Comparison of ENCODE assay signal across 39 cellular contexts in the genomic region with DNA sequence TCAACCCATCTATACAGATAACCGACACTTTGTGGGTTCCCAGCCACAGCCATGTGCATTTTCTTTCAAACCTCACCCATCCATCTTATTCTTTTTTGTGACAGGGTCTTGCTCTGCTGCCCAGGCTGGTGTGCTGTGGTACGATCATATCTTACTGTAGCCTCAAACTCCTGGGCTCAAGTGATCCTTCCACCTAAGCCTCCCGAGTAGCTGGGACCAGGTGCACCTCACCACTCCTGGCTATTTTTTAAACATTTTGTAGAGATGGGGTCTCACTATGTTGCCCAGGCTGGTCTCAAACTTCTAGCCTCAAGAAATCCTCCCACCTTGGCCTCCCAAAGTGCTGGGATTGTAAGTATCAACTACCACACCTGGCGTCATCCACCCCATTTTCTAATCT. TPM values are rescaled to one million over a fixed set of nuclear protein-coding genes. Genes with fewer than 3 reads are reported as not detected.
A peak's percentile ranks its signal among the peaks of the same experiment; 100 is the strongest.
DNase-seq lines count a peak whose midpoint lies in the region; ATAC-seq, FAIRE-seq and TF ChIP-seq lines count a peak whose summit lies in the region.
"Had no signal": no experiment of that assay in that cellular context is flagged by ENCODE, and none has a peak within 500 bp of the region (broad histone marks: within the 10 kb centered on the region; RNA-seq: fewer than 3 reads in every experiment).

No MANE protein-coding gene starts in this region.

- WGBS in K562 (ENCODE audit: insufficient coverage, low coverage, missing lambda C conversion rate), result 57% methylated on average over 4 of the region's 4 CpGs
- WGBS in psoas muscle, 3 donors, result 89 to 95% (median 92%) methylated on average over 4 of the region's 4 CpGs
- WGBS in smooth muscle cell (ENCODE audit: low lambda C conversion rate), result 95% methylated on average over 4 of the region's 4 CpGs

- CTCF ChIA-PET in HEK293 (lab: Yijun Ruan, JAX), result interaction anchor here (0.7 to 1.0 kb wide), 2 partner anchors 47 to 51 kb away, joined by 3 to 5 read pairs; no protein-coding TSS in a partner anchor
- CTCF ChIA-PET in WTC11 (lab: Charles Lee), result no interaction called here
- CTCF ChIA-PET in K562 (lab: Yijun Ruan, JAX; ENCODE audit: low intra/inter-chr PET ratio), result no interaction called here

- H3K9ac ChIP-seq in K562 (ENCODE audit: insufficient read depth in 1 of 2, low read depth in 2 of 2, low read length in 2 of 2) (no peak overlapping the region), smooth muscle cell (ENCODE audit: low read depth) (no peak overlapping the region)
- H3K9ac ChIP-seq: BLaER1; BLaER1 treated with 17β-estradiol and CSF1 and Interleukin-3, amounts not matched to agents 10 nM and 100 nM had no signal

- H3K36me3 ChIP-seq in HEK293 (ENCODE audit: control insufficient read depth in 2 of 2, insufficient read depth in 1 of 2, low read length in 2 of 2) (no peaks in the 10 kb centered on the region), K562 (ENCODE audit: control insufficient read depth, insufficient read depth, low read length) (no peaks in the 10 kb centered on the region), psoas muscle (ENCODE audit: insufficient read depth in 1 of 2, low read depth in 1 of 2) (no peaks in the 10 kb centered on the region), smooth muscle cell (ENCODE audit: low read depth) (no peaks in the 10 kb centered on the region)
- H3K36me3 ChIP-seq: BE2C; BLaER1; BLaER1 treated with 17β-estradiol and CSF1 and Interleukin-3, amounts not matched to agents 10 nM and 100 nM had no signal

- intact Hi-C loops in K562 (cut with micrococcal nuclease) (no loop called here), psoas muscle (cut with DNase I) (no loop called here), CD14-positive monocyte (cut with micrococcal nuclease) (no loop called here)

- BruUV-seq in K562 (replicated peaks; lab: Mats Ljungman, UMichigan), result no TSS peak

- no peak for TF ChIP-seq RAD21 in K562 (CRISPR knock-in tag; conservative IDR thresholded peaks at IDR 0.05 in 1 of 2, IDR thresholded peaks at IDR 0.05 in 1 of 2)

- H3K27me3 Mint-ChIP-seq in WTC11 (ENCODE audit: low read depth) (peaks cover 6% of the 10 kb centered on the region), CD14-positive monocyte (ENCODE audit: low read depth in 3 of 3) (peaks cover 2 to 7% (median 5%) of the 10 kb centered on the region in 3 donors)

- H3K4me1 Mint-ChIP-seq in WTC11 (peaks cover 5% of the 10 kb centered on the region), CD14-positive monocyte (no peaks in the 10 kb centered on the region)
- H3K4me1 Mint-ChIP-seq: B cell; CD4-positive, alpha-beta memory T cell; CD4-positive, CD25-positive, alpha-beta regulatory T cell; CD8-positive, alpha-beta memory T cell had no signal

- in situ Hi-C loops in K562 (cut with MboI), result no loop called here

- TF ChIP-seq POLR2A in K562 (conservative IDR thresholded peaks at IDR 0.05), result no peak

- DNase-seq in WTC11 (ENCODE audit: low spot score) (no peak), K562 (ENCODE audit: extremely low read depth in 1 of 4, low spot score in 3 of 4) (no peak), psoas muscle (no peak), smooth muscle cell (lab: John Stamatoyannopoulos, UW; ENCODE audit: unreplicated experiment) (no peak), CD14-positive monocyte (ENCODE audit: low spot score) (no peak)
- DNase-seq: 8988T; ACHN; AML-193; BE2C; C1 segment of cervical spinal cord; Caco-2; Calu3; CD4-positive, alpha-beta memory T cell; CD4-positive, alpha-beta T cell; CD4-positive, CD25-positive, alpha-beta regulatory T cell; CD8-positive, alpha-beta memory T cell; CD8-positive, alpha-beta T cell; COR-L47; DMS 273 treated with DMSO at 0.1 percent for 48 hours; DMS153; DMS53; DMS79; DMS79 treated with DMSO at 0.1 percent for 48 hours; DND-41; EL had no signal

- no peak for FAIRE-seq in K562 (lab: Jason Lieb, UNC)
- FAIRE-seq: A204.1, A549, D721Med had no signal

- H2AFZ ChIP-seq in K562 (ENCODE audit: low read depth, low read length) (no peak overlapping the region), smooth muscle cell (ENCODE audit: low read depth) (no peak overlapping the region)

- H3K27ac Mint-ChIP-seq in WTC11 (no peak overlapping the region), CD14-positive monocyte (no peak overlapping the region)
- H3K27ac Mint-ChIP-seq: B cell; CD4-positive, alpha-beta memory T cell; CD4-positive, alpha-beta T cell; CD4-positive, CD25-positive, alpha-beta regulatory T cell; CD8-positive, alpha-beta T cell had no signal

- H3K9me3 Mint-ChIP-seq in WTC11, result no peaks in the 10 kb centered on the region
- no peaks in the 10 kb centered on the region for H3K9me3 Mint-ChIP-seq in CD14-positive monocyte
- H3K9me3 Mint-ChIP-seq: CD4-positive, alpha-beta memory T cell; CD4-positive, alpha-beta T cell; CD4-positive, CD25-positive, alpha-beta regulatory T cell; CD8-positive, alpha-beta memory T cell; CD8-positive, alpha-beta T cell had no signal

- H3K9me3 ChIP-seq in HEK293 (ENCODE audit: control insufficient read depth, insufficient read depth, low read depth, low read length) (no peaks in the 10 kb centered on the region), K562 (replicated peaks; ENCODE audit: control insufficient read depth, insufficient read depth, low read depth, low read length) (no peaks in the 10 kb centered on the region), psoas muscle (no peaks in the 10 kb centered on the region), smooth muscle cell (replicated peaks; ENCODE audit: low read depth) (no peaks in the 10 kb centered on the region)
- H3K9me3 ChIP-seq: A549, BE2C, BLaER1, Caco-2 had no signal

- H3K79me2 ChIP-seq in K562 (ENCODE audit: control insufficient read depth, insufficient read depth, low read length) (no peaks in the 10 kb centered on the region), smooth muscle cell (ENCODE audit: low read depth) (no peaks in the 10 kb centered on the region)

- no peak for TF ChIP-seq EP300 in K562 (IDR thresholded peaks at IDR 0.05; ENCODE audit: low read length)

- H4K20me1 ChIP-seq in K562 (replicated peaks; ENCODE audit: control insufficient read depth, insufficient read depth, low read length), result no peaks in the 10 kb centered on the region
- no peaks in the 10 kb centered on the region for H4K20me1 ChIP-seq in smooth muscle cell (ENCODE audit: low read depth)
- H4K20me1 ChIP-seq: BLaER1; BLaER1 treated with 17β-estradiol and CSF1 and Interleukin-3, amounts not matched to agents 10 nM and 100 nM had no signal

- H3K4me3 ChIP-seq in HEK293 (ENCODE audit: low read depth, low read length), result no peak overlapping the region
- H3K4me3 ChIP-seq in K562, result no peak overlapping the region
- H3K4me3 ChIP-seq in psoas muscle, result no peak overlapping the region
- H3K4me3 ChIP-seq in smooth muscle cell, result no peak overlapping the region
- H3K4me3 ChIP-seq: A549; BLaER1; BLaER1 treated with 17β-estradiol and CSF1 and Interleukin-3, amounts not matched to agents 10 nM and 100 nM had no signal

- H3F3A ChIP-seq in smooth muscle cell (ENCODE audit: low read depth), result peaks cover 5% of the 10 kb centered on the region

- no peaks in the 10 kb centered on the region for H3K9me1 ChIP-seq in K562 (ENCODE audit: control insufficient read depth, insufficient read depth, low read length)

- ATAC-seq in WTC11 (no peak), K562 (no peak), psoas muscle (no peak), HG02870 (IDR thresholded peaks at IDR 0.05; ENCODE audit: unreplicated experiment) (no peak), HG03280 (IDR thresholded peaks at IDR 0.05; ENCODE audit: unreplicated experiment) (no peak)
- ATAC-seq: A549; CD8-positive, alpha-beta T cell had no signal

- no peaks in the 10 kb centered on the region for H3K27me3 ChIP-seq in K562 (ENCODE audit: control insufficient read depth in 2 of 2, insufficient read depth in 2 of 2, low read length in 2 of 2)
- no peaks in the 10 kb centered on the region for H3K27me3 ChIP-seq in psoas muscle (ENCODE audit: insufficient read depth in 3 of 3, low read length in 2 of 3)
- peaks cover 5% of the 10 kb centered on the region for H3K27me3 ChIP-seq in smooth muscle cell (ENCODE audit: low read depth)

- H3K4me1 ChIP-seq in HEK293 (ENCODE audit: control insufficient read depth, insufficient read depth, low read length) (no peaks in the 10 kb centered on the region), K562 (replicated peaks in 1 of 2; ENCODE audit: control insufficient read depth in 2 of 2, insufficient read depth in 2 of 2, low read length in 2 of 2) (0 out of 5 replicates have a peak, but pooled peaks cover 0 to 1% of the 10 kb centered on the region in 2 experiments), psoas muscle (peaks cover 31% of the 10 kb centered on the region), smooth muscle cell (ENCODE audit: low read depth) (no peaks in the 10 kb centered on the region)
- H3K4me1 ChIP-seq: A549; BE2C; BLaER1; BLaER1 treated with 17β-estradiol and CSF1 and Interleukin-3, amounts not matched to agents 10 nM and 100 nM; Caco-2 had no signal

- TF ChIP-seq CTCF in HEK293 (tag by site-specific recombination; IDR thresholded peaks at IDR 0.05) (no peak), WTC11 (IDR thresholded peaks at IDR 0.05) (no peak), K562 (IDR thresholded peaks at IDR 0.05 in 2 of 3, conservative IDR thresholded peaks at IDR 0.05 in 1 of 3; ENCODE audit: insufficient read depth in 2 of 3, low read depth in 1 of 3, low read length in 3 of 3) (no peak), psoas muscle (IDR thresholded peaks at IDR 0.05) (no peak), smooth muscle cell (IDR thresholded peaks at IDR 0.05; ENCODE audit: borderline replicate concordance, insufficient read depth, poor library complexity, severe bottlenecking) (no peak), CD14-positive monocyte (IDR thresholded peaks at IDR 0.05) (no peak)

- H3K4me2 ChIP-seq in K562 (ENCODE audit: insufficient read depth, low read length) (no peak overlapping the region), smooth muscle cell (no peak overlapping the region)
- H3K4me2 ChIP-seq: A549; BLaER1; BLaER1 treated with 17β-estradiol and CSF1 and Interleukin-3, amounts not matched to agents 10 nM and 100 nM had no signal

- H3K4me3 Mint-ChIP-seq in WTC11 (no peak overlapping the region), CD14-positive monocyte (no peak overlapping the region)
- H3K4me3 Mint-ChIP-seq: B cell; CD4-positive, alpha-beta memory T cell; CD4-positive, alpha-beta T cell; CD4-positive, CD25-positive, alpha-beta regulatory T cell; CD8-positive, alpha-beta memory T cell; CD8-positive, alpha-beta T cell had no signal

- POLR2A ChIA-PET in HEK293 (lab: Yijun Ruan, JAX), result no interaction called here
- POLR2A ChIA-PET in WTC11 (lab: Charles Lee), result no interaction called here
- POLR2A ChIA-PET in K562 (lab: Yijun Ruan, JAX), result interaction anchor here (0.7 kb wide), 1 partner anchor 187 kb away, joined by 3 read pairs; no protein-coding TSS in a partner anchor

- H3K27ac ChIP-seq in HEK293 (ENCODE audit: extremely low read depth, low read depth, low read length) (no peak overlapping the region), K562 (ENCODE audit: extremely low read depth, low read depth, low read length) (no peak overlapping the region), psoas muscle (peak overlapping the region; percentile 38), smooth muscle cell (ENCODE audit: low read depth) (no peak overlapping the region)
- H3K27ac ChIP-seq: 22Rv1; A549; BLaER1; BLaER1 treated with 17β-estradiol and CSF1 and Interleukin-3, amounts not matched to agents 10 nM and 100 nM; C4-2B had no signal

- H3K36me3 Mint-ChIP-seq in WTC11 (no peaks in the 10 kb centered on the region), CD14-positive monocyte (no peaks in the 10 kb centered on the region)
- H3K36me3 Mint-ChIP-seq: CD4-positive, alpha-beta memory T cell; CD4-positive, CD25-positive, alpha-beta regulatory T cell; CD8-positive, alpha-beta memory T cell; CD8-positive, alpha-beta T cell had no signal

RNA-seq across cellular contexts. Expression of a gene that starts 7.4 kb away (rescaled TPM):
- total RNA-seq in WTC11 (2021) (15.7 to 17.9 TPM (median 17.6 TPM) in 3 replicates), K562 (2014; rRNA removed) (37.1 and 38.5 TPM in 2 replicates), K562 (2014; rRNA removed; fragmentation: Illumina TruSeq; extraction: Trizol) (37.0 and 39.7 TPM in 2 replicates), K562 (2015; rRNA removed; fragmentation: Illumina TruSeq; extraction: Trizol) (22.3 and 26.0 TPM in 2 replicates), K562 (2021) (46.3 and 52.9 TPM in 2 replicates), psoas muscle (100 to 1,000 TPM in 1 of 4 donors, 10 to 100 TPM in 3; 61.5 to 129 (median 87.1) TPM), smooth muscle cell (22.9 and 28.4 TPM in 2 replicates)
- total RNA-seq in K562 (2011; cell fraction: chromatin; rRNA removed; ENCODE audit: low replicate concordance), result 41.8 and 56.7 TPM in 2 replicates
- 52.4 and 57.4 TPM in 2 replicates for total RNA-seq in K562 (2011; cell fraction: nucleolus; rRNA removed)
- total RNA-seq in K562 (2011; cell fraction: nucleoplasm; rRNA removed), result 60.9 and 68.8 TPM in 2 replicates
- polyA plus RNA-seq in K562 (2011; rRNA removed) (42.1 and 54.9 TPM in 2 replicates), K562 (2014; fragmentation: Illumina TruSeq; extraction: Trizol) (26.6 and 34.6 TPM in 2 replicates), K562 (2014; fragmentation: Nextera tagmentation; extraction: Ambion mirVana) (10 to 100 TPM; 42.0 to 57.5 TPM), K562 (2014; rRNA removed) (26.4 and 30.9 TPM in 2 replicates), psoas muscle (10 to 100 TPM; 33.9 to 69.8 (median 57.3) TPM), smooth muscle cell (15.9 and 18.7 TPM in 2 replicates), CD14-positive monocyte (10 to 100 TPM; 12.2 to 14.8 TPM)
- polyA plus RNA-seq in K562 (2011; cell fraction: cytosol; rRNA removed), result 27.6 and 38.7 TPM in 2 replicates
- 13.4 and 15.0 TPM in 2 replicates for polyA plus RNA-seq in K562 (2011; cell fraction: nucleus; rRNA removed)
- 22.3 and 31.3 TPM in 2 replicates for polyA plus RNA-seq in K562 (2012)
- polyA minus RNA-seq in K562 (2011; rRNA and poly(A)+ RNA removed), result 61.1 and 62.1 TPM in 2 replicates
- polyA minus RNA-seq in K562 (2011; cell fraction: cytosol; rRNA and poly(A)+ RNA removed), result 45.0 and 51.4 TPM in 2 replicates
- polyA minus RNA-seq in K562 (2011; cell fraction: nucleus; rRNA and poly(A)+ RNA removed), result 42.4 and 53.4 TPM in 2 replicates

RNA-seq across cellular contexts. Expression of a gene that starts 24.7 kb away (rescaled TPM):
- total RNA-seq in WTC11 (2021) (0.41 TPM in 1 of 3 replicates, not detected in the others), K562 (2014; rRNA removed) (not detected in 2 replicates), K562 (2014; rRNA removed; fragmentation: Illumina TruSeq; extraction: Trizol) (0.86 and 1.7 TPM in 2 replicates), K562 (2015; rRNA removed; fragmentation: Illumina TruSeq; extraction: Trizol) (0.25 TPM in 1 of 2 replicates, not detected in the other), K562 (2021) (0.51 and 0.89 TPM in 2 replicates), psoas muscle (1 to 10 TPM in 2 of 4 donors, under 1 TPM in 2; 0.57 to 7.7 (median 1.6) TPM), smooth muscle cell (0.49 TPM in 1 of 2 replicates, not detected in the other)
- 1.8 and 2.1 TPM in 2 replicates for total RNA-seq in K562 (2011; cell fraction: chromatin; rRNA removed; ENCODE audit: low replicate concordance)
- total RNA-seq in K562 (2011; cell fraction: nucleolus; rRNA removed), result 0.92 and 1.0 TPM in 2 replicates
- total RNA-seq in K562 (2011; cell fraction: nucleoplasm; rRNA removed), result 0.95 and 1.1 TPM in 2 replicates
- polyA plus RNA-seq in K562 (2011; rRNA removed) (1.2 and 1.5 TPM in 2 replicates), K562 (2014; fragmentation: Illumina TruSeq; extraction: Trizol) (0.74 and 0.94 TPM in 2 replicates), K562 (2014; fragmentation: Nextera tagmentation; extraction: Ambion mirVana) (1 to 10 TPM; 2.9 to 3.7 TPM), K562 (2014; rRNA removed) (0.21 and 0.47 TPM in 2 replicates), psoas muscle (under 1 TPM in 2 of 3 donors, not detected in 1; 0.61 to 0.90 TPM), smooth muscle cell (0.39 and 0.59 TPM in 2 replicates), CD14-positive monocyte (not detected)
- polyA plus RNA-seq in K562 (2011; cell fraction: cytosol; rRNA removed), result 0.77 and 1.6 TPM in 2 replicates
- 0.48 and 1.4 TPM in 2 replicates for polyA plus RNA-seq in K562 (2011; cell fraction: nucleus; rRNA removed)
- 0.82 and 1.0 TPM in 2 replicates for polyA plus RNA-seq in K562 (2012)
- polyA minus RNA-seq in K562 (2011; rRNA and poly(A)+ RNA removed), result 0.81 and 1.4 TPM in 2 replicates
- polyA minus RNA-seq in K562 (2011; cell fraction: cytosol; rRNA and poly(A)+ RNA removed), result not detected in 2 replicates
- polyA minus RNA-seq in K562 (2011; cell fraction: nucleus; rRNA and poly(A)+ RNA removed), result not detected in 2 replicates
- total RNA-seq: A172; A673; Calu3; CD4-positive, alpha-beta memory T cell; CD4-positive, alpha-beta T cell; CD4-positive, CD25-positive, alpha-beta regulatory T cell; CD8-positive, alpha-beta T cell had no signal
- polyA plus RNA-seq: AG04450; CD4-positive, alpha-beta memory T cell; CD4-positive, CD25-positive, alpha-beta regulatory T cell; CD8-positive, alpha-beta memory T cell had no signal
